In genomic region chr3:73052857-73053256, GRCh38 we compare ENCODE assay signal across 29 cellular contexts. TPM values are rescaled to one million over a fixed set of nuclear protein-coding genes. Genes with fewer than 3 reads are reported as not detected.
DNase-seq lines count a peak whose midpoint lies in the region; ATAC-seq and TF ChIP-seq lines count a peak whose summit lies in the region.
"Had no signal": no experiment of that assay in that cellular context is flagged by ENCODE, and none has a peak within 500 bp of the region (broad histone marks: within the 10 kb centered on the region; RNA-seq: fewer than 3 reads in every experiment).

No MANE protein-coding gene starts in this region.

- ATAC-seq in memory B cell (ENCODE audit: low read depth) = no peak
- ATAC-seq in GM18858 (IDR thresholded peaks at IDR 0.05; ENCODE audit: unreplicated experiment) = no peak
- ATAC-seq: gastroesophageal sphincter; naive thymus-derived CD8-positive, alpha-beta T cell had no signal

- no peak for TF ChIP-seq CTCF in astrocyte of the spinal cord (IDR thresholded peaks at IDR 0.05; ENCODE audit: low read depth, low read length)

- peaks cover 73% of the 10 kb centered on the region for H3K79me2 ChIP-seq in ACC112 (ENCODE audit: control insufficient read depth, insufficient read depth, low read length, unreplicated experiment)
- no peaks in the 10 kb centered on the region; the same call in 1 of the 2 replicates for H3K79me2 ChIP-seq in GM23248 (ENCODE audit: insufficient read depth)

- H3K4me1 Mint-ChIP-seq in memory B cell = peaks cover 7% of the 10 kb centered on the region

- no peaks in the 10 kb centered on the region for H3K9me3 ChIP-seq in GM23248 (ENCODE audit: low read depth)
- H3K9me3 ChIP-seq: esophagus muscularis mucosa, gastroesophageal sphincter had no signal

- peaks cover 7% of the 10 kb centered on the region; the same call in 1 of the 2 replicates for H3F3A ChIP-seq in GM23248 (ENCODE audit: insufficient read depth)

- H3K9ac ChIP-seq in GM23248 = no peak overlapping the region
- H3K9ac ChIP-seq: KMS-11, parathyroid adenoma had no signal

- peak overlapping the region; percentile 22 for H3K27ac Mint-ChIP-seq in memory B cell

- H3K4me1 ChIP-seq in ACC112 (ENCODE audit: control insufficient read depth, insufficient read depth, low read length, unreplicated experiment) (peaks cover 15% of the 10 kb centered on the region), GM23248 (ENCODE audit: insufficient read depth) (peaks cover 10% of the 10 kb centered on the region)
- H3K4me1 ChIP-seq: parathyroid adenoma had no signal

- H4K20me1 ChIP-seq in GM23248 (ENCODE audit: insufficient read depth) = no peaks in the 10 kb centered on the region

- peak overlapping the region; percentile 29; the same call in 1 of the 2 replicates for H3K27ac ChIP-seq in ACC112 (ENCODE audit: low read depth, low read length)
- no peak overlapping the region for H3K27ac ChIP-seq in GM23248
- H3K27ac ChIP-seq: esophagus muscularis mucosa, gastroesophageal sphincter, KMS-11, parathyroid adenoma had no signal

- no peak overlapping the region for H3K4me3 Mint-ChIP-seq in memory B cell
- H3K4me3 Mint-ChIP-seq: CD8-positive, alpha-beta memory T cell; H9; naive thymus-derived CD8-positive, alpha-beta T cell had no signal

- 45 to 48% methylated on average over 2 of the region's 2 CpGs for WGBS in GM23248 (ENCODE audit: low coverage in 1 of 2, low lambda C conversion rate in 2 of 2, missing lambda C conversion rate in 2 of 2), 2 experiments

- H3K27me3 Mint-ChIP-seq in memory B cell = no peaks in the 10 kb centered on the region
- H3K27me3 Mint-ChIP-seq: CD8-positive, alpha-beta memory T cell; naive thymus-derived CD8-positive, alpha-beta T cell had no signal

- no peaks in the 10 kb centered on the region for H3K9me3 Mint-ChIP-seq in memory B cell
- H3K9me3 Mint-ChIP-seq: CD8-positive, alpha-beta memory T cell; H9; naive thymus-derived CD8-positive, alpha-beta T cell had no signal

- peaks cover 5% of the 10 kb centered on the region; the same call in 1 of the 2 replicates for H3K36me3 ChIP-seq in ACC112 (ENCODE audit: insufficient read depth, low read length)
- H3K36me3 ChIP-seq in GM23248 (ENCODE audit: low read depth) = peaks cover 17% of the 10 kb centered on the region; the same call in 1 of the 2 replicates

- DNase-seq in GM23248 = peak; percentile 28
- DNase-seq in astrocyte of the spinal cord (ENCODE audit: low read depth, low spot score) = peak; percentile 39
- DNase-seq in memory B cell (ENCODE audit: low spot score in 2 of 2) = no peak
- no peak for DNase-seq in kidney tubule cell (ENCODE audit: low spot score)
- no peak for DNase-seq in nucleus accumbens (lab: John Stamatoyannopoulos, UW)
- DNase-seq in cortex of kidney (lab: John Stamatoyannopoulos, UW) = no peak
- DNase-seq: activated CD4-positive, alpha-beta T cell treated with anti-CD3 and anti-CD28 coated beads, Interleukin-2, amount 50 U/mL, for 1 hour; activated CD8-positive, alpha-beta memory T cell treated with anti-CD3 and anti-CD28 coated beads, Interleukin-2, amount 50 U/mL, for 4 hours; amniotic stem cell; CD8-positive, alpha-beta memory T cell; DMS79; H9; kidney glomerular epithelial cell; mesendoderm; naive thymus-derived CD8-positive, alpha-beta T cell; NCI-H1105 treated with DMSO at 0.1 percent for 48 hours; NCI-H2081 treated with DMSO at 0.1 percent for 48 hours; NCI-H524 treated with DMSO at 0.1 percent for 48 hours; OCI-M1; SIG-M5; stimulated activated CD4-positive, alpha-beta T cell treated with anti-CD3 and anti-CD28 coated beads, Interleukin-2, amount 100 ng/mL, for 24 hours; stimulated activated naive CD4-positive, alpha-beta T cell treated with Interleukin-2 at 50 U/mL for 16 hours; T-helper 1 cell had no signal

- no peak overlapping the region for H3K4me2 ChIP-seq in GM23248 (ENCODE audit: unreplicated experiment)
- H3K4me2 ChIP-seq: KMS-11 had no signal

- H3K4me3 ChIP-seq in ACC112 (ENCODE audit: low read depth, low read length) (no peak overlapping the region), GM23248 (no peak overlapping the region), astrocyte of the spinal cord (ENCODE audit: low read depth, low read length) (no peak overlapping the region)
- H3K4me3 ChIP-seq: esophagus muscularis mucosa, gastroesophageal sphincter had no signal

- H3K27me3 ChIP-seq in ACC112 (ENCODE audit: insufficient read depth, low read length) (no peaks in the 10 kb centered on the region), GM23248 (replicated peaks; ENCODE audit: insufficient read depth) (no peaks in the 10 kb centered on the region)
- H3K27me3 ChIP-seq: esophagus muscularis mucosa, gastroesophageal sphincter had no signal

- in situ Hi-C loops in GM23248 (cut with MboI) (loop anchor here (10.0 kb wide), 1 partner anchor 108 kb away; no protein-coding TSS in a partner anchor), astrocyte of the spinal cord (cut with HindIII; ENCODE audit: low sequenced_read_pairs) (no loop called here)

- H3K36me3 Mint-ChIP-seq in memory B cell = peaks cover 1% of the 10 kb centered on the region

- H2AFZ ChIP-seq in ACC112 (ENCODE audit: low read length, unreplicated experiment) (no peak overlapping the region), GM23248 (no peak overlapping the region)
- H2AFZ ChIP-seq: parathyroid adenoma had no signal

- no peaks in the 10 kb centered on the region for H3K9me2 ChIP-seq in GM23248 (ENCODE audit: insufficient read depth)

RNA-seq across cellular contexts. Expression of gene EBLN2, which starts 8.6 kb away (rescaled TPM):
- total RNA-seq in GM23248 (2014; rRNA removed; shearing (Covaris generic)) = 1.6 and 3.0 TPM in 2 replicates
- polyA plus RNA-seq in GM23248 (2016; fragmentation: Nextera tagmentation; extraction: Ambion mirVana) = 0.58 and 1.7 TPM in 2 replicates

RNA-seq across cellular contexts. Expression of gene PPP4R2, which starts 56.2 kb away (rescaled TPM):
- 41.1 and 46.6 TPM in 2 replicates for total RNA-seq in GM23248 (2014; rRNA removed; shearing (Covaris generic))
- polyA plus RNA-seq in GM23248 (2016; fragmentation: Nextera tagmentation; extraction: Ambion mirVana) = 31.6 and 37.7 TPM in 2 replicates

Comparison
In these comparisons a context has a peak if more than half of its experiments do, and no peak if none do; other contexts are left out.
1. DNase-seq: peak in GM23248 (single experiment) and astrocyte of the spinal cord (single experiment); none in memory B cell (0 of 2), kidney tubule cell (single experiment), nucleus accumbens (0 of 56) and cortex of kidney (single experiment).